ENCODE assay signal across 9 cellular contexts in the genomic region with DNA sequence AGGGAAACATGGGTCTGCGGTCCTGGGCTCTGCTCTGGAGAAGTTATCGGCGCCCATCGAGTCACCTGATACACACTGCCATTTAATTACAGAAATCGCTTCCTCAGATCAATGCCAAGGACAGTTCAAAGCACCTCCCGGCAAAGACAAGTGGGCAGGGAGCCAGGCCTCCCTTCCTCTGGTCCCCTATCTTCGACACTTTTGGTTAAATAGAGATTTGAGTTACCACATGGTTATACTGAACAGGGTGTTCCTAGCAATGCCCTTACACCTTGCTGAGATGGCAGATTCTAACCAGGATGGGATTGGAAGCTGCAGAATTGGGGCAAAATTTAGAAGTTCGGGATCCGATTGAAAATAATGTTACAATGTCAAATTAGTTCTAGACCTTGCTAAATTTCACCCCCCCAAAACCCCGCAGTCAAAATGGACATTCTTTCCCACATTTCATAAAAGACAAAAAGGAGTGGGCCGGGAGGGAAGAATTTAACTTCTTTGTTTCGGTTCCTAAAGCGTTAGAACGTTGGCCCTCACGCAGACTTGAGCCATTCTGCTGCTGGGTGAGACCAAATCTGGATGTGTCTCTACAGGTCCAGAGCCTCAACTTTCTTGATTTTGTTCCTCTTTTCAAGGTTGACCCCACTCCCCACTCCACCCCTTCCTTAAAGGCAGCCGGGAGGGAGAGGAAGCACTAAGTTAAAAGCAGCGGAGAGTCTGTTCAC. TPM values are rescaled to one million over a fixed set of nuclear protein-coding genes. Genes with fewer than 3 reads are reported as not detected.
DNase-seq lines count a peak whose midpoint lies in the region; ATAC-seq and TF ChIP-seq lines count a peak whose summit lies in the region.
"Had no signal": no experiment of that assay in that cellular context is flagged by ENCODE, and none has a peak within 500 bp of the region (broad histone marks: within the 10 kb centered on the region; RNA-seq: fewer than 3 reads in every experiment).

No MANE protein-coding gene starts in this region.

- no peaks in the 10 kb centered on the region for H3K36me3 Mint-ChIP-seq in activated CD4-positive, alpha-beta T cell treated with anti-CD3 and anti-CD28 coated beads for 36 hours (ENCODE audit: low read depth)

- no peaks in the 10 kb centered on the region for H3K9me3 Mint-ChIP-seq in activated CD4-positive, alpha-beta T cell treated with anti-CD3 and anti-CD28 coated beads for 36 hours (ENCODE audit: low read depth)

- POLR2A ChIA-PET in activated CD4-positive, alpha-beta T cell treated with anti-CD3 and anti-CD28 coated beads for 36 hours (lab: Charles Lee): interaction anchor here (0.6 kb wide), 1 partner anchor 11 kb away, joined by 3 read pairs; no protein-coding TSS in a partner anchor

- DNase-seq in activated CD4-positive, alpha-beta T cell treated with anti-CD3 and anti-CD28 coated beads for 36 hours: no peak
- DNase-seq in activated CD4-positive, alpha-beta T cell treated with anti-CD3 and anti-CD28 coated beads for 48 hours: no peak
- DNase-seq in tibial artery (no peak), NCI-H1694 (lab: John Stamatoyannopoulos, UW) (no peak)

- H3K27me3 ChIP-seq in iPS-18a (ENCODE audit: control insufficient read depth, insufficient read depth, low read length): peaks cover 78% of the 10 kb centered on the region
- H3K27me3 ChIP-seq in tibial artery: peaks cover 0 to 51% of the 10 kb centered on the region in 2 donors

- H3K27ac Mint-ChIP-seq in activated CD4-positive, alpha-beta T cell treated with anti-CD3 and anti-CD28 coated beads for 36 hours: no peak overlapping the region

- H3K4me1 ChIP-seq in iPS-18a (ENCODE audit: control insufficient read depth, low read depth, low read length): peaks cover 41% of the 10 kb centered on the region
- H3K4me1 ChIP-seq in tibial artery: peaks cover 0 to 44% (median 15%) of the 10 kb centered on the region in 4 donors

- H3K27me3 Mint-ChIP-seq in activated CD4-positive, alpha-beta T cell treated with anti-CD3 and anti-CD28 coated beads for 36 hours: peaks cover 67% of the 10 kb centered on the region

- H3K36me3 ChIP-seq in iPS-18a (ENCODE audit: control insufficient read depth, low read depth, low read length) (no peaks in the 10 kb centered on the region), tibial artery (no peaks in the 10 kb centered on the region)

- intact Hi-C loops in activated CD4-positive, alpha-beta T cell treated with anti-CD3 and anti-CD28 coated beads for 36 hours (cut with DNase I, micrococcal nuclease): loop anchor here (1.0 to 10.0 kb wide), 8 partner anchors 14 to 1111 kb away; partner anchors contain the start of gene TAC1 (in 1 of the 2)
- intact Hi-C loops in tibial artery (cut with DNase I; ENCODE audit: low total_unique reads): loop anchor here (5.0 to 10.0 kb wide), 3 partner anchors 312 to 1105 kb away; no protein-coding TSS in a partner anchor

- no peak for ATAC-seq in activated CD4-positive, alpha-beta T cell treated with anti-CD3 and anti-CD28 coated beads for 36 hours
- ATAC-seq in GM18502 (IDR thresholded peaks at IDR 0.05; ENCODE audit: poor library complexity, unreplicated experiment) (no peak), GM21723 (IDR thresholded peaks at IDR 0.05; ENCODE audit: unreplicated experiment) (no peak)

- H3K9me3 ChIP-seq in iPS-18a (ENCODE audit: control insufficient read depth, low read depth, low read length): no peaks in the 10 kb centered on the region
- H3K9me3 ChIP-seq in tibial artery: no peaks in the 10 kb centered on the region

- H3K4me1 Mint-ChIP-seq in activated CD4-positive, alpha-beta T cell treated with anti-CD3 and anti-CD28 coated beads for 36 hours: peaks cover 44% of the 10 kb centered on the region

- CTCF ChIA-PET in activated CD4-positive, alpha-beta T cell treated with anti-CD3 and anti-CD28 coated beads for 36 hours (lab: Charles Lee): interaction anchor here (0.6 to 3.9 kb wide), 30 partner anchors 10 to 1114 kb away, joined by 3 to 45 read pairs (median 4); no protein-coding TSS in a partner anchor

- peak overlapping the region; percentile 49 for H3K4me3 Mint-ChIP-seq in activated CD4-positive, alpha-beta T cell treated with anti-CD3 and anti-CD28 coated beads for 36 hours

- H3K27ac ChIP-seq in iPS-18a (ENCODE audit: low read length) (no peak overlapping the region), tibial artery (no peak overlapping the region)
- H3K27ac ChIP-seq: C4-2B had no signal

- TF ChIP-seq CTCF in WI38 (IDR thresholded peaks at IDR 0.05; ENCODE audit: low read depth, low read length): no peak
- TF ChIP-seq CTCF in tibial artery (IDR thresholded peaks at IDR 0.05): no peak

- H3K4me3 ChIP-seq in WI38 (ENCODE audit: low read depth, low read length): peak overlapping the region; percentile 43
- peak overlapping the region; percentile 45 for H3K4me3 ChIP-seq in iPS-18a (ENCODE audit: low read length)
- peak overlapping the region; percentile 29 to 47 for H3K4me3 ChIP-seq in tibial artery

- H3K9ac ChIP-seq in iPS-18a (ENCODE audit: low read length): no peak overlapping the region

RNA-seq across cellular contexts. Expression of gene DLX5, which starts 2.2 kb away (rescaled TPM):
- not detected for total RNA-seq in activated CD4-positive, alpha-beta T cell treated with anti-CD3 and anti-CD28 coated beads for 36 hours

RNA-seq across cellular contexts. Expression of gene DLX6, which starts 21.5 kb away (rescaled TPM):
- total RNA-seq in activated CD4-positive, alpha-beta T cell treated with anti-CD3 and anti-CD28 coated beads for 36 hours: not detected
